13 cellular contexts compared by ENCODE assay signal in the genomic region with DNA sequence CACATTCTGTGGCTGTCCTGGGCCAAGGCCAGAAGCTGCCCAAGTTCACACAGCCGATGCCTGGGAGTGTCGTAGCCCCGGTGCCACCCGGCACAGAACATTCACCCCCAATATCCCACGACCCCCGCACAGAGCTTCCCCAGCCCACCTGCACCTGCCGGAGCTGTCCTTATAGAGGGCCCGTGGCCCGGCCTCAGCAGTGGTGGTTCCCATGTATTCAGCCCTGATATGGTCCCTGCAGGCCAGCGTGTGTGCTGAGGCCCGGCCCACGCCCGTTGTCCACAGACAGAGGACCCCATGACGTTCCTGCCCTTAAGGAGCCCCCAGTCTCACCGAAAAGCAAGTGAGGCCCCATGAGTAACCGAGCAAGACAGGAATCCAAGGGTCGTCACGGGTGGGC. TPM values are rescaled to one million over a fixed set of nuclear protein-coding genes. Genes with fewer than 3 reads are reported as not detected.
DNase-seq lines count a peak whose midpoint lies in the region; ATAC-seq lines count a peak whose summit lies in the region.
"Had no signal": no experiment of that assay in that cellular context is flagged by ENCODE, and none has a peak within 500 bp of the region (broad histone marks: within the 10 kb centered on the region; RNA-seq: fewer than 3 reads in every experiment).

No MANE protein-coding gene starts in this region.

- no peak for DNase-seq in right cardiac atrium
- no peak for DNase-seq in left ventricle myocardium superior
- no peak for DNase-seq in NT2/D1 (ENCODE audit: low read depth, low spot score)
- no peak for DNase-seq in stimulated activated CD4-positive, alpha-beta T cell treated with anti-CD3 and anti-CD28 coated beads, Interleukin-2, amount 100 ng/mL, for 24 hours
- DNase-seq in aorta, result no peak
- no peak for DNase-seq in NCI-H526 treated with DMSO at 0.1 percent for 48 hours (lab: John Stamatoyannopoulos, UW)
- DNase-seq: GOT3, NCI-H2081 treated with DMSO at 0.1 percent for 48 hours had no signal

- no peak overlapping the region for H3K4me3 ChIP-seq in right cardiac atrium (ENCODE audit: low read length)
- H3K4me3 ChIP-seq in NT2/D1 (ENCODE audit: insufficient read length, low read depth), result no peak overlapping the region
- H3K4me3 ChIP-seq in aorta (ENCODE audit: low read length in 2 of 2), result no peak overlapping the region
- H3K4me3 ChIP-seq: PC-9 had no signal

- 79% methylated on average over 18 of the region's 18 CpGs for whole genome bisulfite sequencing in right cardiac atrium
- 74 to 80% methylated on average over 18 of the region's 18 CpGs for WGBS in aorta, 2 donors

- ATAC-seq in right cardiac atrium (peak; percentile 7 to 34), left ventricle myocardium superior (no peak), esophagus mucosa (peak; percentile 22), aorta (ENCODE audit: low FRiP score) (no peak)

- H3K9me3 ChIP-seq in right cardiac atrium (ENCODE audit: control insufficient read depth, low read length) (no peaks in the 10 kb centered on the region), NT2/D1 (ENCODE audit: insufficient read depth, low read length) (no peaks in the 10 kb centered on the region), aorta (ENCODE audit: control insufficient read depth, low read length) (no peaks in the 10 kb centered on the region)

- peak overlapping the region; percentile 21 for H3K9ac ChIP-seq in NT2/D1 (ENCODE audit: insufficient read length, low read depth)

- H3K27me3 ChIP-seq in right cardiac atrium (ENCODE audit: control insufficient read depth, insufficient read depth) (no peaks in the 10 kb centered on the region), NT2/D1 (ENCODE audit: insufficient read depth, insufficient read length) (peaks cover 20% of the 10 kb centered on the region), aorta (ENCODE audit: control insufficient read depth in 1 of 2, insufficient read depth in 2 of 2, low read length in 1 of 2) (no peaks in the 10 kb centered on the region)

- no peaks in the 10 kb centered on the region for H3K4me1 ChIP-seq in right cardiac atrium (ENCODE audit: control insufficient read depth, insufficient read depth, low read length)
- peaks cover 3% of the 10 kb centered on the region for H3K4me1 ChIP-seq in NT2/D1 (ENCODE audit: insufficient read depth, insufficient read length)
- H3K4me1 ChIP-seq in aorta (ENCODE audit: control insufficient read depth in 1 of 2, insufficient read depth in 2 of 2, low read length in 2 of 2), result no peaks in the 10 kb centered on the region

- intact Hi-C loops in right cardiac atrium (cut with DNase I), result no loop called here
- intact Hi-C loops in left ventricle myocardium superior (cut with micrococcal nuclease), result no loop called here
- intact Hi-C loops in aorta (cut with DNase I), result no loop called here

- H3K27ac ChIP-seq in right cardiac atrium (ENCODE audit: low read length) (no peak overlapping the region), aorta (ENCODE audit: low read depth in 1 of 2, low read length in 2 of 2) (no peak overlapping the region)
- H3K27ac ChIP-seq: PC-9 had no signal

- H3K36me3 ChIP-seq in NT2/D1 (ENCODE audit: insufficient read depth, insufficient read length, low read length) (no peaks in the 10 kb centered on the region), aorta (ENCODE audit: control insufficient read depth in 1 of 2, insufficient read depth in 2 of 2, low read length in 1 of 2) (no peaks in the 10 kb centered on the region)

RNA-seq across cellular contexts. Expression of a gene that starts 5.3 kb away (rescaled TPM):
- under 1 TPM; 0.32 to 0.56 (median 0.40) TPM for total RNA-seq in right cardiac atrium
- polyA plus RNA-seq in right cardiac atrium, result 0.16 TPM
- total RNA-seq in left ventricle myocardium superior, result 0.25 TPM
- not detected for total RNA-seq in esophagus mucosa
- not detected for total RNA-seq in aorta
- polyA plus RNA-seq in aorta, result not detected
- total RNA-seq: A673; CD8-positive, alpha-beta memory T cell; PC-9; RPMI7951 had no signal
- polyA plus RNA-seq: CD8-positive, alpha-beta memory T cell had no signal

RNA-seq across cellular contexts. Expression of a gene that starts 28.8 kb away (rescaled TPM):
- total RNA-seq in right cardiac atrium (10 to 100 TPM; 30.5 to 43.1 (median 38.6) TPM), left ventricle myocardium superior (54.4 TPM), esophagus mucosa (22.6 TPM), aorta (10 to 100 TPM; 37.4 to 61.3 TPM)
- polyA plus RNA-seq in right cardiac atrium (15.7 TPM), aorta (10 to 100 TPM in 1 of 2 donors, 1 to 10 TPM in 1; 8.9 to 22.9 TPM)

RNA-seq across cellular contexts. Expression of a gene that starts 57.6 kb away (rescaled TPM):
- total RNA-seq in right cardiac atrium, result 10 to 100 TPM; 28.9 to 41.1 (median 32.4) TPM
- 39.2 TPM for polyA plus RNA-seq in right cardiac atrium
- total RNA-seq in left ventricle myocardium superior, result 60.8 TPM
- 33.6 TPM for total RNA-seq in esophagus mucosa
- 10 to 100 TPM; 35.6 to 42.9 TPM for total RNA-seq in aorta
- polyA plus RNA-seq in aorta, result 10 to 100 TPM; 17.8 to 91.6 TPM

Comparison
In these comparisons a context has a peak if more than half of its experiments do, and no peak if none do; other contexts are left out.
1. ATAC-seq: peak in right cardiac atrium (2 of 2) and esophagus mucosa (single experiment); none in left ventricle myocardium superior (single experiment) and aorta (single experiment).